In the genomic region with DNA sequence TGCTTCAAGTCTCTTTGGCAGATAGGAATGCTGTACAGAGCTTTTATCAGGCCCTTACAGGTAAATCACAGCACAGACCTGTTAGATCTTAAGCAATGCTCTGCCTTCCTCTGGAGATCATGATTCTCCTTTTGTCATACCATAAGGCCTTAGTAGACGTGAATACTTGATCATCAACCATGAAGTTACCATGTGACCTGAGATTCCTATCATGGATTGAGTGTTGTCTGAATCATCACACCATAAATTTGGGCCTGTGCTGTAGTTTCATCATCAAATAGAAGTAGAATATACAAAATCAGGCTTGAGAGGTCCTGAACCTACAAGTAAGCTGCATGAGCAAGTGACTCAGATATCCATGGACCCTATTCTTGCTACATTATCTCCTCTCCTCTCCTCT, we compare ENCODE assay signal across 3 cellular contexts.
TF ChIP-seq lines count a peak whose summit lies in the region.

No MANE protein-coding gene starts in this region.

TF ChIP-seq in SK-N-SH, 30 proteins besides CTCF, POLR2A, EP300 and RAD21:
- TF ChIP-seq, protein P1, sequence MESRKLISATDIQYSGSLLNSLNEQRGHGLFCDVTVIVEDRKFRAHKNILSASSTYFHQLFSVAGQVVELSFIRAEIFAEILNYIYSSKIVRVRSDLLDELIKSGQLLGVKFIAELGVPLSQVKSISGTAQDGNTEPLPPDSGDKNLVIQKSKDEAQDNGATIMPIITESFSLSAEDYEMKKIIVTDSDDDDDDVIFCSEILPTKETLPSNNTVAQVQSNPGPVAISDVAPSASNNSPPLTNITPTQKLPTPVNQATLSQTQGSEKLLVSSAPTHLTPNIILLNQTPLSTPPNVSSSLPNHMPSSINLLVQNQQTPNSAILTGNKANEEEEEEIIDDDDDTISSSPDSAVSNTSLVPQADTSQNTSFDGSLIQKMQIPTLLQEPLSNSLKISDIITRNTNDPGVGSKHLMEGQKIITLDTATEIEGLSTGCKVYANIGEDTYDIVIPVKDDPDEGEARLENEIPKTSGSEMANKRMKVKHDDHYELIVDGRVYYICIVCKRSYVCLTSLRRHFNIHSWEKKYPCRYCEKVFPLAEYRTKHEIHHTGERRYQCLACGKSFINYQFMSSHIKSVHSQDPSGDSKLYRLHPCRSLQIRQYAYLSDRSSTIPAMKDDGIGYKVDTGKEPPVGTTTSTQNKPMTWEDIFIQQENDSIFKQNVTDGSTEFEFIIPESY (IDR thresholded peaks at IDR 0.05; ENCODE audit: borderline replicate concordance, low read depth), result no peak
- TF ChIP-seq POLR2AphosphoS5 (IDR thresholded peaks at IDR 0.05; ENCODE audit: low read depth, low read length), result no peak
- TF ChIP-seq GATA2 (CRISPR knock-in tag; IDR thresholded peaks at IDR 0.05), result no peak
- no peak for TF ChIP-seq NRF1 (IDR thresholded peaks at IDR 0.05; ENCODE audit: low read depth, low read length)
- TF ChIP-seq, protein P2, sequence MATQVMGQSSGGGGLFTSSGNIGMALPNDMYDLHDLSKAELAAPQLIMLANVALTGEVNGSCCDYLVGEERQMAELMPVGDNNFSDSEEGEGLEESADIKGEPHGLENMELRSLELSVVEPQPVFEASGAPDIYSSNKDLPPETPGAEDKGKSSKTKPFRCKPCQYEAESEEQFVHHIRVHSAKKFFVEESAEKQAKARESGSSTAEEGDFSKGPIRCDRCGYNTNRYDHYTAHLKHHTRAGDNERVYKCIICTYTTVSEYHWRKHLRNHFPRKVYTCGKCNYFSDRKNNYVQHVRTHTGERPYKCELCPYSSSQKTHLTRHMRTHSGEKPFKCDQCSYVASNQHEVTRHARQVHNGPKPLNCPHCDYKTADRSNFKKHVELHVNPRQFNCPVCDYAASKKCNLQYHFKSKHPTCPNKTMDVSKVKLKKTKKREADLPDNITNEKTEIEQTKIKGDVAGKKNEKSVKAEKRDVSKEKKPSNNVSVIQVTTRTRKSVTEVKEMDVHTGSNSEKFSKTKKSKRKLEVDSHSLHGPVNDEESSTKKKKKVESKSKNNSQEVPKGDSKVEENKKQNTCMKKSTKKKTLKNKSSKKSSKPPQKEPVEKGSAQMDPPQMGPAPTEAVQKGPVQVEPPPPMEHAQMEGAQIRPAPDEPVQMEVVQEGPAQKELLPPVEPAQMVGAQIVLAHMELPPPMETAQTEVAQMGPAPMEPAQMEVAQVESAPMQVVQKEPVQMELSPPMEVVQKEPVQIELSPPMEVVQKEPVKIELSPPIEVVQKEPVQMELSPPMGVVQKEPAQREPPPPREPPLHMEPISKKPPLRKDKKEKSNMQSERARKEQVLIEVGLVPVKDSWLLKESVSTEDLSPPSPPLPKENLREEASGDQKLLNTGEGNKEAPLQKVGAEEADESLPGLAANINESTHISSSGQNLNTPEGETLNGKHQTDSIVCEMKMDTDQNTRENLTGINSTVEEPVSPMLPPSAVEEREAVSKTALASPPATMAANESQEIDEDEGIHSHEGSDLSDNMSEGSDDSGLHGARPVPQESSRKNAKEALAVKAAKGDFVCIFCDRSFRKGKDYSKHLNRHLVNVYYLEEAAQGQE (IDR thresholded peaks at IDR 0.05; ENCODE audit: low read depth, low read length), result no peak
- TF ChIP-seq TEAD4 (IDR thresholded peaks at IDR 0.05; ENCODE audit: borderline replicate concordance, insufficient read depth), result no peak
- no peak for TF ChIP-seq MXI1 (IDR thresholded peaks at IDR 0.05; ENCODE audit: low read depth, low read length)
- TF ChIP-seq NFIC (IDR thresholded peaks at IDR 0.05; ENCODE audit: borderline replicate concordance), result no peak
- TF ChIP-seq, protein P3, sequence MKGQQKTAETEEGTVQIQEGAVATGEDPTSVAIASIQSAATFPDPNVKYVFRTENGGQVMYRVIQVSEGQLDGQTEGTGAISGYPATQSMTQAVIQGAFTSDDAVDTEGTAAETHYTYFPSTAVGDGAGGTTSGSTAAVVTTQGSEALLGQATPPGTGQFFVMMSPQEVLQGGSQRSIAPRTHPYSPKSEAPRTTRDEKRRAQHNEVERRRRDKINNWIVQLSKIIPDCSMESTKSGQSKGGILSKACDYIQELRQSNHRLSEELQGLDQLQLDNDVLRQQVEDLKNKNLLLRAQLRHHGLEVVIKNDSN (IDR thresholded peaks at IDR 0.05; ENCODE audit: borderline replicate concordance, low read depth), result no peak
- no peak for TF ChIP-seq ELF1 (IDR thresholded peaks at IDR 0.05)

TF ChIP-seq in SK-N-SH treated with all-trans-retinoic acid at 6 μM for 48 hours, 23 proteins besides CTCF, POLR2A, EP300 and RAD21 (continued from another document):
- TF ChIP-seq, protein P4, sequence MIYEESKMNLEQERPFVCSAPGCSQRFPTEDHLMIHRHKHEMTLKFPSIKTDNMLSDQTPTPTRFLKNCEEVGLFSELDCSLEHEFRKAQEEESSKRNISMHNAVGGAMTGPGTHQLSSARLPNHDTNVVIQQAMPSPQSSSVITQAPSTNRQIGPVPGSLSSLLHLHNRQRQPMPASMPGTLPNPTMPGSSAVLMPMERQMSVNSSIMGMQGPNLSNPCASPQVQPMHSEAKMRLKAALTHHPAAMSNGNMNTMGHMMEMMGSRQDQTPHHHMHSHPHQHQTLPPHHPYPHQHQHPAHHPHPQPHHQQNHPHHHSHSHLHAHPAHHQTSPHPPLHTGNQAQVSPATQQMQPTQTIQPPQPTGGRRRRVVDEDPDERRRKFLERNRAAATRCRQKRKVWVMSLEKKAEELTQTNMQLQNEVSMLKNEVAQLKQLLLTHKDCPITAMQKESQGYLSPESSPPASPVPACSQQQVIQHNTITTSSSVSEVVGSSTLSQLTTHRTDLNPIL (CRISPR knock-in tag; IDR thresholded peaks at IDR 0.05; ENCODE audit: low read depth), result no peak
- TF ChIP-seq, protein P5, sequence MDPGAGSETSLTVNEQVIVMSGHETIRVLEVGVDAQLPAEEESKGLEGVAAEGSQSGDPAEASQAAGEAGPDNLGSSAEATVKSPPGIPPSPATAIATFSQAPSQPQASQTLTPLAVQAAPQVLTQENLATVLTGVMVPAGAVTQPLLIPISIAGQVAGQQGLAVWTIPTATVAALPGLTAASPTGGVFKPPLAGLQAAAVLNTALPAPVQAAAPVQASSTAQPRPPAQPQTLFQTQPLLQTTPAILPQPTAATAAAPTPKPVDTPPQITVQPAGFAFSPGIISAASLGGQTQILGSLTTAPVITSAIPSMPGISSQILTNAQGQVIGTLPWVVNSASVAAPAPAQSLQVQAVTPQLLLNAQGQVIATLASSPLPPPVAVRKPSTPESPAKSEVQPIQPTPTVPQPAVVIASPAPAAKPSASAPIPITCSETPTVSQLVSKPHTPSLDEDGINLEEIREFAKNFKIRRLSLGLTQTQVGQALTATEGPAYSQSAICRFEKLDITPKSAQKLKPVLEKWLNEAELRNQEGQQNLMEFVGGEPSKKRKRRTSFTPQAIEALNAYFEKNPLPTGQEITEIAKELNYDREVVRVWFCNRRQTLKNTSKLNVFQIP (CRISPR knock-in tag; IDR thresholded peaks at IDR 0.05; ENCODE audit: borderline replicate concordance, low read depth), result no peak
- no peak for TF ChIP-seq OSR1 (CRISPR knock-in tag; IDR thresholded peaks at IDR 0.05)
- no peak for TF ChIP-seq BACH2 (CRISPR knock-in tag; IDR thresholded peaks at IDR 0.05; ENCODE audit: borderline replicate concordance)
- TF ChIP-seq RARB (CRISPR knock-in tag; IDR thresholded peaks at IDR 0.05), result no peak
- TF ChIP-seq SNAI2 (CRISPR knock-in tag; IDR thresholded peaks at IDR 0.05), result no peak

TF ChIP-seq in K562, 482 proteins besides CTCF, POLR2A, EP300 and RAD21:
- TF ChIP-seq, protein P6, sequence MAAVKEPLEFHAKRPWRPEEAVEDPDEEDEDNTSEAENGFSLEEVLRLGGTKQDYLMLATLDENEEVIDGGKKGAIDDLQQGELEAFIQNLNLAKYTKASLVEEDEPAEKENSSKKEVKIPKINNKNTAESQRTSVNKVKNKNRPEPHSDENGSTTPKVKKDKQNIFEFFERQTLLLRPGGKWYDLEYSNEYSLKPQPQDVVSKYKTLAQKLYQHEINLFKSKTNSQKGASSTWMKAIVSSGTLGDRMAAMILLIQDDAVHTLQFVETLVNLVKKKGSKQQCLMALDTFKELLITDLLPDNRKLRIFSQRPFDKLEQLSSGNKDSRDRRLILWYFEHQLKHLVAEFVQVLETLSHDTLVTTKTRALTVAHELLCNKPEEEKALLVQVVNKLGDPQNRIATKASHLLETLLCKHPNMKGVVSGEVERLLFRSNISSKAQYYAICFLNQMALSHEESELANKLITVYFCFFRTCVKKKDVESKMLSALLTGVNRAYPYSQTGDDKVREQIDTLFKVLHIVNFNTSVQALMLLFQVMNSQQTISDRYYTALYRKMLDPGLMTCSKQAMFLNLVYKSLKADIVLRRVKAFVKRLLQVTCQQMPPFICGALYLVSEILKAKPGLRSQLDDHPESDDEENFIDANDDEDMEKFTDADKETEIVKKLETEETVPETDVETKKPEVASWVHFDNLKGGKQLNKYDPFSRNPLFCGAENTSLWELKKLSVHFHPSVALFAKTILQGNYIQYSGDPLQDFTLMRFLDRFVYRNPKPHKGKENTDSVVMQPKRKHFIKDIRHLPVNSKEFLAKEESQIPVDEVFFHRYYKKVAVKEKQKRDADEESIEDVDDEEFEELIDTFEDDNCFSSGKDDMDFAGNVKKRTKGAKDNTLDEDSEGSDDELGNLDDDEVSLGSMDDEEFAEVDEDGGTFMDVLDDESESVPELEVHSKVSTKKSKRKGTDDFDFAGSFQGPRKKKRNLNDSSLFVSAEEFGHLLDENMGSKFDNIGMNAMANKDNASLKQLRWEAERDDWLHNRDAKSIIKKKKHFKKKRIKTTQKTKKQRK (IDR thresholded peaks at IDR 0.05; ENCODE audit: borderline replicate concordance, low read depth, low read length), result no peak
- TF ChIP-seq, protein P7, sequence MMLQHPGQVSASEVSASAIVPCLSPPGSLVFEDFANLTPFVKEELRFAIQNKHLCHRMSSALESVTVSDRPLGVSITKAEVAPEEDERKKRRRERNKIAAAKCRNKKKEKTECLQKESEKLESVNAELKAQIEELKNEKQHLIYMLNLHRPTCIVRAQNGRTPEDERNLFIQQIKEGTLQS (IDR thresholded peaks at IDR 0.05), result 0 out of 2 replicates have a peak, but pooled peaks have one; percentile 17
- TF ChIP-seq, protein P7 (CRISPR knock-in tag; conservative IDR thresholded peaks at IDR 0.05), result no peak
